In genomic region chr6:14571001-14571400, GRCh38 we compare ENCODE assay signal across 7 cellular contexts.
"Had no signal": no experiment of that assay in that cellular context is flagged by ENCODE, and none has a peak within 500 bp of the region (broad histone marks: within the 10 kb centered on the region; RNA-seq: fewer than 3 reads in every experiment).

No MANE protein-coding gene starts in this region.

- H3K4me3 Mint-ChIP-seq: HFFc6, IgD-negative memory B cell had no signal

- H3K36me3 Mint-ChIP-seq: IgD-negative memory B cell had no signal

- DNase-seq: GM23248, GOT3, H7, HFFc6 had no signal

- ATAC-seq: HCT116, HepG2 had no signal

- H3K9me3 Mint-ChIP-seq: HFFc6 had no signal

- H3K27ac Mint-ChIP-seq: HFFc6, IgD-negative memory B cell had no signal
